ENCODE assay signal across 8 cellular contexts in the genomic region with DNA sequence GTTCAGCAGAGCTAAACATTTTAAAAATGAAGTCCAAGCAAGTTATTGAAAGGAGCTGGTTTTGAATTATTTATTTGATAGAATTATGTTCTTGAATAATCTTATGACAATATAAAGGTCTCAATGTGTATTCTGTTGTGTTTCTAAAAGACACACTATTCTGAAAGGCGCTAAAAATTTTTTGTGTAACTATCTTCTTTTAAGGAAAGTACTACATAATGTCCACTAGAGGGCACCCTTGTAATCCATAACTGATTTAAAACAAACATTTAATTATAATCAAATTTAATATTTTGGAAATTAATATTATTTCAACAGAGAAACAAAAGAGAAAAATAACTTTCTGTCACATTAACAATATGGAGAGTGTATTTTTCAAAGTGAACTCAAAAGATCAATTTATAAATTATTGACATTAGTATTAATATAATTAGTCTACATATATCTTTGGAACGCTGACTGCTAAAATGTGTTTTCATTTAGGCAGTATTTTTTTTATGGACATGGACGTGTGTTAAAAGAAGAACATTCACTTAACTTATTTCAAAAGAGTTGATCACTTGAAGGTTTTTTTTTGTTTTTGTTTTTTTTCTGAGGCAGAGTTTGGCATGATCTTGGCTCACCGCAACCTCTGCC.
DNase-seq lines count a peak whose midpoint lies in the region; ATAC-seq, FAIRE-seq and TF ChIP-seq lines count a peak whose summit lies in the region.

No MANE protein-coding gene starts in this region.

- TF ChIP-seq CTCF in NB4 (IDR thresholded peaks at IDR 0.05; ENCODE audit: low read depth, low read length) (no peak), WTC11 (IDR thresholded peaks at IDR 0.05) (peak; percentile 48), kidney epithelial cell (IDR thresholded peaks at IDR 0.05; ENCODE audit: insufficient read depth, low read length, poor library complexity, severe bottlenecking) (peak; percentile 34)

- FAIRE-seq in urothelium cell line (lab: Jason Lieb, UNC) = no peak

- no peaks in the 10 kb centered on the region for H3K27me3 Mint-ChIP-seq in WTC11 (ENCODE audit: low read depth)

- TF ChIP-seq POLR2A in NB4 (IDR thresholded peaks at IDR 0.05; ENCODE audit: extremely low read depth, insufficient read length) = no peak

- H3K4me3 ChIP-seq in NB4 (ENCODE audit: low read depth, low read length) (no peak overlapping the region), kidney epithelial cell (ENCODE audit: low read depth, low read length) (no peak overlapping the region)

- no peaks in the 10 kb centered on the region for H3K36me3 ChIP-seq in kidney epithelial cell (ENCODE audit: control insufficient read depth, insufficient read depth, low read length)

- ATAC-seq in WTC11 (no peak), HG03439 (IDR thresholded peaks at IDR 0.05; ENCODE audit: unreplicated experiment) (no peak), HG02938 (IDR thresholded peaks at IDR 0.05; ENCODE audit: unreplicated experiment) (no peak)

- H3K4me1 Mint-ChIP-seq in WTC11 = peaks cover 10% of the 10 kb centered on the region

- no peak overlapping the region for H3K27ac Mint-ChIP-seq in WTC11

- no peaks in the 10 kb centered on the region for H3K27me3 ChIP-seq in kidney epithelial cell (ENCODE audit: control insufficient read depth, insufficient read depth, low read length)

- no peaks in the 10 kb centered on the region for H3K36me3 Mint-ChIP-seq in WTC11

- CTCF ChIA-PET in WTC11 (lab: Charles Lee) = interaction anchor here (0.7 to 1.7 kb wide), 5 partner anchors 342 to 401 kb away, joined by 3 to 10 read pairs (median 3); no protein-coding TSS in a partner anchor

- peak; percentile 71 for DNase-seq in SIG-M5 treated with dmso at 0.1 percent for 504 hours (lab: John Stamatoyannopoulos, UW; ENCODE audit: unreplicated experiment)
- no peak for DNase-seq in SIG-M5 (lab: John Stamatoyannopoulos, UW)
- DNase-seq in NB4 (ENCODE audit: low read depth) = peak; percentile 49
- no peak for DNase-seq in WTC11 (ENCODE audit: low spot score)
- DNase-seq in kidney epithelial cell (ENCODE audit: low read depth) = no peak
- no peak for DNase-seq in urothelium cell line (ENCODE audit: low spot score)

- H3K9me3 Mint-ChIP-seq in WTC11 = no peaks in the 10 kb centered on the region

- no peak overlapping the region for H3K4me3 Mint-ChIP-seq in WTC11

- POLR2A ChIA-PET in WTC11 (lab: Charles Lee) = no interaction called here

TF ChIP-seq in WTC11, 78 proteins besides CTCF, POLR2A, EP300 and RAD21:
- TF ChIP-seq, protein P1, sequence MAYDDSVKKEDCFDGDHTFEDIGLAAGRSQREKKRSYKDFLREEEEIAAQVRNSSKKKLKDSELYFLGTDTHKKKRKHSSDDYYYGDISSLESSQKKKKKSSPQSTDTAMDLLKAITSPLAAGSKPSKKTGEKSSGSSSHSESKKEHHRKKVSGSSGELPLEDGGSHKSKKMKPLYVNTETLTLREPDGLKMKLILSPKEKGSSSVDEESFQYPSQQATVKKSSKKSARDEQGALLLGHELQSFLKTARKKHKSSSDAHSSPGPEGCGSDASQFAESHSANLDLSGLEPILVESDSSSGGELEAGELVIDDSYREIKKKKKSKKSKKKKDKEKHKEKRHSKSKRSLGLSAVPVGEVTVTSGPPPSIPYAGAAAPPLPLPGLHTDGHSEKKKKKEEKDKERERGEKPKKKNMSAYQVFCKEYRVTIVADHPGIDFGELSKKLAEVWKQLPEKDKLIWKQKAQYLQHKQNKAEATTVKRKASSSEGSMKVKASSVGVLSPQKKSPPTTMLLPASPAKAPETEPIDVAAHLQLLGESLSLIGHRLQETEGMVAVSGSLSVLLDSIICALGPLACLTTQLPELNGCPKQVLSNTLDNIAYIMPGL (CRISPR knock-in tag; IDR thresholded peaks at IDR 0.05) = no peak
- no peak for TF ChIP-seq CREM (CRISPR knock-in tag; IDR thresholded peaks at IDR 0.05)
- no peak for TF ChIP-seq NFATC4 (CRISPR knock-in tag; IDR thresholded peaks at IDR 0.05)
- TF ChIP-seq, protein P2, sequence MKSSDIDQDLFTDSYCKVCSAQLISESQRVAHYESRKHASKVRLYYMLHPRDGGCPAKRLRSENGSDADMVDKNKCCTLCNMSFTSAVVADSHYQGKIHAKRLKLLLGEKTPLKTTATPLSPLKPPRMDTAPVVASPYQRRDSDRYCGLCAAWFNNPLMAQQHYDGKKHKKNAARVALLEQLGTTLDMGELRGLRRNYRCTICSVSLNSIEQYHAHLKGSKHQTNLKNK (CRISPR knock-in tag; IDR thresholded peaks at IDR 0.05) = no peak
- no peak for TF ChIP-seq TEAD4 (CRISPR knock-in tag; IDR thresholded peaks at IDR 0.05)
- TF ChIP-seq SP1 (CRISPR knock-in tag; conservative IDR thresholded peaks at IDR 0.05) = no peak
- no peak for TF ChIP-seq KAT7 (CRISPR knock-in tag; IDR thresholded peaks at IDR 0.05; ENCODE audit: borderline replicate concordance)
- TF ChIP-seq, protein P3, sequence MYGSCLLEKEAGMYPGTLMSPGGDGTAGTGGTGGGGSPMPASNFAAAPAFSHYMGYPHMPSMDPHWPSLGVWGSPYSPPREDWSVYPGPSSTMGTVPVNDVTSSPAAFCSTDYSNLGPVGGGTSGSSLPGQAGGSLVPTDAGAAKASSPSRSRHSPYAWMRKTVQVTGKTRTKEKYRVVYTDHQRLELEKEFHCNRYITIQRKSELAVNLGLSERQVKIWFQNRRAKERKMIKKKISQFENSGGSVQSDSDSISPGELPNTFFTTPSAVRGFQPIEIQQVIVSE (CRISPR knock-in tag; IDR thresholded peaks at IDR 0.05; ENCODE audit: borderline replicate concordance) = no peak
- no peak for TF ChIP-seq CREB1 (CRISPR knock-in tag; IDR thresholded peaks at IDR 0.05)
- no peak for TF ChIP-seq ZNF423 (CRISPR knock-in tag; IDR thresholded peaks at IDR 0.05)
- TF ChIP-seq, protein P4, sequence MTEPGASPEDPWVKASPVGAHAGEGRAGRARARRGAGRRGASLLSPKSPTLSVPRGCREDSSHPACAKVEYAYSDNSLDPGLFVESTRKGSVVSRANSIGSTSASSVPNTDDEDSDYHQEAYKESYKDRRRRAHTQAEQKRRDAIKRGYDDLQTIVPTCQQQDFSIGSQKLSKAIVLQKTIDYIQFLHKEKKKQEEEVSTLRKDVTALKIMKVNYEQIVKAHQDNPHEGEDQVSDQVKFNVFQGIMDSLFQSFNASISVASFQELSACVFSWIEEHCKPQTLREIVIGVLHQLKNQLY (CRISPR knock-in tag; IDR thresholded peaks at IDR 0.05) = no peak
- TF ChIP-seq, protein P5, sequence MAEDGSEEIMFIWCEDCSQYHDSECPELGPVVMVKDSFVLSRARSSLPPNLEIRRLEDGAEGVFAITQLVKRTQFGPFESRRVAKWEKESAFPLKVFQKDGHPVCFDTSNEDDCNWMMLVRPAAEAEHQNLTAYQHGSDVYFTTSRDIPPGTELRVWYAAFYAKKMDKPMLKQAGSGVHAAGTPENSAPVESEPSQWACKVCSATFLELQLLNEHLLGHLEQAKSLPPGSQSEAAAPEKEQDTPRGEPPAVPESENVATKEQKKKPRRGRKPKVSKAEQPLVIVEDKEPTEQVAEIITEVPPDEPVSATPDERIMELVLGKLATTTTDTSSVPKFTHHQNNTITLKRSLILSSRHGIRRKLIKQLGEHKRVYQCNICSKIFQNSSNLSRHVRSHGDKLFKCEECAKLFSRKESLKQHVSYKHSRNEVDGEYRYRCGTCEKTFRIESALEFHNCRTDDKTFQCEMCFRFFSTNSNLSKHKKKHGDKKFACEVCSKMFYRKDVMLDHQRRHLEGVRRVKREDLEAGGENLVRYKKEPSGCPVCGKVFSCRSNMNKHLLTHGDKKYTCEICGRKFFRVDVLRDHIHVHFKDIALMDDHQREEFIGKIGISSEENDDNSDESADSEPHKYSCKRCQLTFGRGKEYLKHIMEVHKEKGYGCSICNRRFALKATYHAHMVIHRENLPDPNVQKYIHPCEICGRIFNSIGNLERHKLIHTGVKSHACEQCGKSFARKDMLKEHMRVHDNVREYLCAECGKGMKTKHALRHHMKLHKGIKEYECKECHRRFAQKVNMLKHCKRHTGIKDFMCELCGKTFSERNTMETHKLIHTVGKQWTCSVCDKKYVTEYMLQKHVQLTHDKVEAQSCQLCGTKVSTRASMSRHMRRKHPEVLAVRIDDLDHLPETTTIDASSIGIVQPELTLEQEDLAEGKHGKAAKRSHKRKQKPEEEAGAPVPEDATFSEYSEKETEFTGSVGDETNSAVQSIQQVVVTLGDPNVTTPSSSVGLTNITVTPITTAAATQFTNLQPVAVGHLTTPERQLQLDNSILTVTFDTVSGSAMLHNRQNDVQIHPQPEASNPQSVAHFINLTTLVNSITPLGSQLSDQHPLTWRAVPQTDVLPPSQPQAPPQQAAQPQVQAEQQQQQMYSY (CRISPR knock-in tag; IDR thresholded peaks at IDR 0.05) = no peak
- no peak for TF ChIP-seq ZNF396 (CRISPR knock-in tag; IDR thresholded peaks at IDR 0.05; ENCODE audit: borderline replicate concordance)
- no peak for TF ChIP-seq ETV6 (CRISPR knock-in tag; IDR thresholded peaks at IDR 0.05)
- no peak for TF ChIP-seq FOXK1 (CRISPR knock-in tag; IDR thresholded peaks at IDR 0.05)
- TF ChIP-seq, protein P6, sequence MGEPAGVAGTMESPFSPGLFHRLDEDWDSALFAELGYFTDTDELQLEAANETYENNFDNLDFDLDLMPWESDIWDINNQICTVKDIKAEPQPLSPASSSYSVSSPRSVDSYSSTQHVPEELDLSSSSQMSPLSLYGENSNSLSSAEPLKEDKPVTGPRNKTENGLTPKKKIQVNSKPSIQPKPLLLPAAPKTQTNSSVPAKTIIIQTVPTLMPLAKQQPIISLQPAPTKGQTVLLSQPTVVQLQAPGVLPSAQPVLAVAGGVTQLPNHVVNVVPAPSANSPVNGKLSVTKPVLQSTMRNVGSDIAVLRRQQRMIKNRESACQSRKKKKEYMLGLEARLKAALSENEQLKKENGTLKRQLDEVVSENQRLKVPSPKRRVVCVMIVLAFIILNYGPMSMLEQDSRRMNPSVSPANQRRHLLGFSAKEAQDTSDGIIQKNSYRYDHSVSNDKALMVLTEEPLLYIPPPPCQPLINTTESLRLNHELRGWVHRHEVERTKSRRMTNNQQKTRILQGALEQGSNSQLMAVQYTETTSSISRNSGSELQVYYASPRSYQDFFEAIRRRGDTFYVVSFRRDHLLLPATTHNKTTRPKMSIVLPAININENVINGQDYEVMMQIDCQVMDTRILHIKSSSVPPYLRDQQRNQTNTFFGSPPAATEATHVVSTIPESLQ (CRISPR knock-in tag; IDR thresholded peaks at IDR 0.05) = no peak
- no peak for TF ChIP-seq JUN (CRISPR knock-in tag; IDR thresholded peaks at IDR 0.05)
- TF ChIP-seq SMAD4 (CRISPR knock-in tag; IDR thresholded peaks at IDR 0.05) = no peak

Comparison
In these comparisons a context has a peak if more than half of its experiments do, and no peak if none do; other contexts are left out.
1. DNase-seq: peak in SIG-M5 treated with dmso at 0.1 percent for 504 hours (single experiment) and NB4 (single experiment); none in SIG-M5 (single experiment), WTC11 (single experiment), kidney epithelial cell (single experiment) and urothelium cell line (single experiment).